8 cellular contexts compared by ENCODE assay signal in the genomic region with DNA sequence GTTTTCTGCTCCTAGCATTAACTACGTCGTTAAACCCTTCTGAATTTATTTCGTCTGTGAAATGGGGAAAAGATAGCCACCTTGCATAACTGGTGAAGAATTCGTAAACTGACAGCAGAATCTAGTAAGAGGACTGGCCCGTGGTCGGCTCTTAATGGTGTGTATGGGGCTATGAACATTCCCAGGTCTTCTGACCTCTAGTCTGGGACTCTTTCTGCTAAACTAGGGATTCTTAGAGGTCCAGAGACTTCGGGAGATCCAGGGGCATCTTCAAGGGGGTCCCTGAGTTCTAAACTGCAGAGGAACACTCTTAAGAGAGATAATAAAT.
DNase-seq lines count a peak whose midpoint lies in the region; ATAC-seq, FAIRE-seq and TF ChIP-seq lines count a peak whose summit lies in the region.

No MANE protein-coding gene starts in this region.

- no peak for FAIRE-seq in RCC 7860 (lab: Jason Lieb, UNC)

- H4K20me1 ChIP-seq in osteoblast (ENCODE audit: insufficient read depth, low read length), result no peaks in the 10 kb centered on the region

- intact Hi-C loops in esophagus muscularis mucosa (cut with DNase I), result loop anchor here (5.0 kb wide), 1 partner anchor 290 kb away; no protein-coding TSS in a partner anchor

- H3K9me3 ChIP-seq in esophagus muscularis mucosa (no peaks in the 10 kb centered on the region), osteoblast (ENCODE audit: low read depth, low read length) (no peaks in the 10 kb centered on the region)

- H3K27me3 ChIP-seq in esophagus muscularis mucosa, result no peaks in the 10 kb centered on the region
- no peaks in the 10 kb centered on the region for H3K27me3 ChIP-seq in osteoblast (ENCODE audit: insufficient read depth, low read length)

- H3K27ac ChIP-seq in esophagus muscularis mucosa (replicated peaks in 1 of 4), result peak overlapping the region; percentile 70 to 86 (median 83)
- peak overlapping the region; percentile 54 for H3K27ac ChIP-seq in osteoblast (ENCODE audit: low read depth, low read length)

- no peak for TF ChIP-seq POLR2A in esophagus muscularis mucosa (IDR thresholded peaks at IDR 0.05; ENCODE audit: low read depth)

- TF ChIP-seq EP300 in esophagus muscularis mucosa (IDR thresholded peaks at IDR 0.05), result no peak

- ATAC-seq in GM19324 (IDR thresholded peaks at IDR 0.05; ENCODE audit: low FRiP score, unreplicated experiment), result no peak

- peak overlapping the region; percentile 93 for H2AFZ ChIP-seq in osteoblast (ENCODE audit: low read length)

- DNase-seq in ELR (ENCODE audit: low read depth) (peak; percentile 27), RKO (ENCODE audit: low spot score) (peak; percentile 28), esophagus muscularis mucosa (ENCODE audit: extremely low spot score) (no peak), osteoblast (ENCODE audit: insufficient read length, low spot score, missing footprints) (no peak), HPDE6-E6E7 (ENCODE audit: extremely low spot score) (no peak), RCC 7860 (ENCODE audit: low spot score) (no peak), putamen (ENCODE audit: low spot score) (no peak)

- H3K4me2 ChIP-seq in osteoblast (ENCODE audit: insufficient read depth, low read length), result peak overlapping the region; percentile 88

- 11% methylated on average over 7 of the region's 7 CpGs for WGBS in esophagus muscularis mucosa

- H3K4me3 ChIP-seq in esophagus muscularis mucosa (peak overlapping the region; percentile 53 to 62 (median 60)), osteoblast (ENCODE audit: insufficient read depth, low read length) (peak overlapping the region; percentile 66)

- no peak for TF ChIP-seq CTCF in esophagus muscularis mucosa (IDR thresholded peaks at IDR 0.05)
- no peak for TF ChIP-seq CTCF in osteoblast (IDR thresholded peaks at IDR 0.05; ENCODE audit: extremely low read depth, low read depth, low read length)

- H3K4me1 ChIP-seq in esophagus muscularis mucosa (peaks cover 9 to 20% (median 13%) of the 10 kb centered on the region in 4 donors), osteoblast (ENCODE audit: insufficient read depth, low read length) (peaks cover 25% of the 10 kb centered on the region)

- no peaks in the 10 kb centered on the region for H3K79me2 ChIP-seq in osteoblast (ENCODE audit: insufficient read depth, low read length)

- H3K36me3 ChIP-seq in esophagus muscularis mucosa (no peaks in the 10 kb centered on the region), osteoblast (ENCODE audit: insufficient read depth, low read length) (no peaks in the 10 kb centered on the region)

Comparison
In these comparisons a context has a peak if more than half of its experiments do, and no peak if none do; other contexts are left out.
1. DNase-seq: peak in ELR (single experiment) and RKO (single experiment); none in esophagus muscularis mucosa (single experiment), osteoblast (single experiment), HPDE6-E6E7 (single experiment), RCC 7860 (single experiment) and putamen (single experiment).